Comparison of ENCODE assay signal across 10 cellular contexts in genomic region chr11:10622957-10623787, GRCh38. TPM values are rescaled to one million over a fixed set of nuclear protein-coding genes. Genes with fewer than 3 reads are reported as not detected.
DNase-seq lines count a peak whose midpoint lies in the region; ATAC-seq, FAIRE-seq and TF ChIP-seq lines count a peak whose summit lies in the region.
"Had no signal": no experiment of that assay in that cellular context is flagged by ENCODE, and none has a peak within 500 bp of the region (broad histone marks: within the 10 kb centered on the region; RNA-seq: fewer than 3 reads in every experiment).

No MANE protein-coding gene starts in this region.

- H3K9me3 Mint-ChIP-seq in T-helper 2 cell treated with Interferon-gamma antibody and Interleukin-4, amounts not matched to agents 5 μg/mL and 100 μg/mL, for 36 hours, result no peaks in the 10 kb centered on the region

- peak overlapping the region; percentile 15; the same call in 1 of the 2 replicates for H3K27ac ChIP-seq in IMR-90 (ENCODE audit: insufficient read depth, low read length)
- H3K27ac ChIP-seq in spleen, result peak overlapping the region in 7 of 8 donors; percentile 75 to 93 (median 82)

- H3K36me3 ChIP-seq in IMR-90 (ENCODE audit: control insufficient read depth, insufficient read depth, low read length), result peaks cover 55% of the 10 kb centered on the region; the same call in 1 of the 2 replicates
- H3K36me3 ChIP-seq in spleen, result no peaks in the 10 kb centered on the region

- H2BK120ac ChIP-seq in IMR-90 (ENCODE audit: low read depth, low read length), result no peak overlapping the region

- no peaks in the 10 kb centered on the region for H3K9me3 ChIP-seq in IMR-90 (ENCODE audit: control insufficient read depth, insufficient read depth, low read length)
- H3K9me3 ChIP-seq in spleen, result no peaks in the 10 kb centered on the region

- no peak overlapping the region for H2AFZ ChIP-seq in IMR-90 (replicated peaks; ENCODE audit: low read length, poor library complexity)

- FAIRE-seq in frontal cortex (lab: Jason Lieb, UNC), result no peak
- FAIRE-seq: TTC549 had no signal

- no peak for DNase-seq in IMR-90
- no peak for DNase-seq in T-helper 2 cell treated with Interferon-gamma antibody and Interleukin-4, amounts not matched to agents 5 μg/mL and 100 μg/mL, for 36 hours (ENCODE audit: low spot score)
- DNase-seq in germinal center (ENCODE audit: low spot score), result peak; percentile 44
- peak; percentile 89 for DNase-seq in spleen
- DNase-seq in frontal cortex (ENCODE audit: low spot score in 2 of 2), result no peak
- no peak for DNase-seq in NCI-H146 treated with DMSO at 0.1 percent for 48 hours (lab: John Stamatoyannopoulos, UW; ENCODE audit: unreplicated experiment)
- DNase-seq in A172 (ENCODE audit: low spot score), result no peak
- DNase-seq in stimulated activated CD4-positive, alpha-beta T cell treated with anti-CD3 and anti-CD28 coated beads, Interleukin-4, amount 100 ng/mL, for 1 hour, result no peak
- DNase-seq: stimulated activated CD4-positive, alpha-beta T cell treated with anti-CD3 and anti-CD28 coated beads, Interleukin-12 subunit alpha, Interleukin-12 subunit beta, amount 100 ng/mL, for 4 hours had no signal

- H3K4me3 ChIP-seq in IMR-90 (ENCODE audit: insufficient read depth, low read depth, low read length) (no peak overlapping the region), spleen (peak overlapping the region in 1 of 8 donors; percentile 33)

- H3K27ac Mint-ChIP-seq in T-helper 2 cell treated with Interferon-gamma antibody and Interleukin-4, amounts not matched to agents 5 μg/mL and 100 μg/mL, for 36 hours, result peak overlapping the region; percentile 85

- no peaks in the 10 kb centered on the region for H3K36me3 Mint-ChIP-seq in T-helper 2 cell treated with Interferon-gamma antibody and Interleukin-4, amounts not matched to agents 5 μg/mL and 100 μg/mL, for 36 hours (ENCODE audit: low read depth)

- no peak overlapping the region for H3K4me3 Mint-ChIP-seq in T-helper 2 cell treated with Interferon-gamma antibody and Interleukin-4, amounts not matched to agents 5 μg/mL and 100 μg/mL, for 36 hours

- H3K4ac ChIP-seq in IMR-90 (ENCODE audit: low read depth, low read length), result peak overlapping the region; percentile 73

- H2BK5ac ChIP-seq in IMR-90 (ENCODE audit: low read depth, low read length, poor library complexity, severe bottlenecking), result no peak overlapping the region

- H3K23ac ChIP-seq in IMR-90 (ENCODE audit: low read depth, low read length), result no peak overlapping the region

- H3K56ac ChIP-seq in IMR-90 (ENCODE audit: extremely low read depth, insufficient read depth, low read length), result peak overlapping the region; percentile 19; the same call in 1 of the 2 replicates

- no peak for TF ChIP-seq POLR2A in IMR-90 (IDR thresholded peaks at IDR 0.05; ENCODE audit: low read depth, low read length)
- no peak for TF ChIP-seq POLR2A in spleen (IDR thresholded peaks at IDR 0.05)

- H3K4me1 Mint-ChIP-seq in T-helper 2 cell treated with Interferon-gamma antibody and Interleukin-4, amounts not matched to agents 5 μg/mL and 100 μg/mL, for 36 hours (ENCODE audit: low read depth), result peaks cover 12% of the 10 kb centered on the region

- TF ChIP-seq CTCF in IMR-90 (conservative IDR thresholded peaks at IDR 0.05; ENCODE audit: low read depth, low read length) (no peak), spleen (IDR thresholded peaks at IDR 0.05 in 8 of 11, conservative IDR thresholded peaks at IDR 0.05 in 3 of 11) (peak in 1 of 11 experiments; percentile 14)

- H3K18ac ChIP-seq in IMR-90 (ENCODE audit: low read depth, low read length), result no peak overlapping the region

- no peaks in the 10 kb centered on the region for H4K20me1 ChIP-seq in IMR-90 (ENCODE audit: insufficient read depth, low read length)

- no TSS peak for BruUV-seq in IMR-90 (replicated peaks; lab: Mats Ljungman, UMichigan)

- H4K91ac ChIP-seq in IMR-90 (ENCODE audit: insufficient read depth, low read depth, low read length), result peak overlapping the region; percentile 29; the same call in 1 of the 2 replicates

- H3K27me3 ChIP-seq in IMR-90 (ENCODE audit: control insufficient read depth, insufficient read depth, low read length), result no peaks in the 10 kb centered on the region
- no peaks in the 10 kb centered on the region for H3K27me3 ChIP-seq in spleen (replicated peaks in 1 of 7)

- H4K8ac ChIP-seq in IMR-90 (ENCODE audit: low read depth in 2 of 2, low read length in 2 of 2), result peak overlapping the region in 1 of 2 experiments; percentile 69; a peak in 1 of 4 replicates

- H2BK20ac ChIP-seq in IMR-90 (ENCODE audit: low read depth, low read length), result peak overlapping the region; percentile 22; the same call in 1 of the 2 replicates

- dilution Hi-C loops in IMR-90 (cut with HindIII; ENCODE audit: low sequenced_read_pairs, unreplicated experiment), result no loop called here

- no peak for TF ChIP-seq RAD21 in IMR-90 (IDR thresholded peaks at IDR 0.05; ENCODE audit: low read length)

- H3K4me1 ChIP-seq in IMR-90 (ENCODE audit: control insufficient read depth, insufficient read depth, low read length), result peaks cover 6% of the 10 kb centered on the region
- peaks cover 11 to 66% (median 37%) of the 10 kb centered on the region in 6 donors for H3K4me1 ChIP-seq in spleen

- CTCF ChIA-PET in IMR-90 (lab: Yijun Ruan, JAX), result interaction anchor here (1.3 kb wide), 1 partner anchor 257 kb away, joined by 3 read pairs; no protein-coding TSS in a partner anchor

- 80% methylated on average over 5 of the region's 12 CpGs; no CpG with 5 or more reads in 1 of the 2 experiments for WGBS in IMR-90 (ENCODE audit: extremely low coverage in 2 of 2, insufficient read length in 1 of 2), 2 experiments
- 51 to 72% (median 54%) methylated on average over 12 of the region's 12 CpGs for WGBS in spleen, 5 donors

- peak overlapping the region; percentile 15; the same call in 1 of the 2 replicates for H3K14ac ChIP-seq in IMR-90 (replicated peaks; ENCODE audit: low read depth, low read length)

- POLR2A ChIA-PET in IMR-90 (lab: Charles Lee; ENCODE audit: unreplicated experiment), result no interaction called here

- intact Hi-C loops in IMR-90 (cut with micrococcal nuclease) (no loop called here), spleen (cut with DNase I; ENCODE audit: low total_unique reads) (no loop called here)

- no peak overlapping the region for H4K5ac ChIP-seq in IMR-90 (ENCODE audit: low read depth, low read length)

- peaks cover 0 to 26% of the 10 kb centered on the region in 2 experiments; a peak in 1 of 4 replicates for H3K79me1 ChIP-seq in IMR-90 (ENCODE audit: low read depth in 1 of 2, low read length in 2 of 2)

- ATAC-seq in IMR-90 (ENCODE audit: low read depth), result no peak

- H2BK15ac ChIP-seq in IMR-90 (ENCODE audit: low read depth, low read length), result peak overlapping the region; percentile 26; the same call in 1 of the 3 replicates

- no peak overlapping the region for H3K4me2 ChIP-seq in IMR-90 (ENCODE audit: low read depth, low read length)

- H3K27me3 Mint-ChIP-seq in T-helper 2 cell treated with Interferon-gamma antibody and Interleukin-4, amounts not matched to agents 5 μg/mL and 100 μg/mL, for 36 hours (ENCODE audit: low read depth), result peaks cover 4% of the 10 kb centered on the region

- in situ Hi-C loops in IMR-90 (cut with MboI; ENCODE audit: low sequenced_read_pairs), result no loop called here

- H3K9ac ChIP-seq in IMR-90 (ENCODE audit: low read depth, low read length), result no peak overlapping the region

- peaks cover 20% of the 10 kb centered on the region for H3K9me1 ChIP-seq in IMR-90 (ENCODE audit: insufficient read depth, low read length)

- peak overlapping the region; percentile 77 for H2AK5ac ChIP-seq in IMR-90 (ENCODE audit: low read depth, low read length)

- peak overlapping the region; percentile 58 for H2AK9ac ChIP-seq in IMR-90 (replicated peaks; ENCODE audit: low read depth, low read length, poor library complexity)

TF ChIP-seq in IMR-90, 13 proteins besides CTCF, POLR2A, EP300 and RAD21:
- TF ChIP-seq CHD1 (IDR thresholded peaks at IDR 0.05; ENCODE audit: low read depth, low read length), result no peak
- TF ChIP-seq FOS (IDR thresholded peaks at IDR 0.05; ENCODE audit: low read depth, low read length), result no peak
- TF ChIP-seq MAFK (IDR thresholded peaks at IDR 0.05; ENCODE audit: low read depth, low read length), result peak; percentile 15; the same call in 1 of the 2 replicates
- TF ChIP-seq USF2 (IDR thresholded peaks at IDR 0.05; ENCODE audit: low read depth, low read length), result no peak

RNA-seq across cellular contexts. Expression of gene LYVE1, which starts 54.7 kb away (rescaled TPM):
- total RNA-seq in IMR-90 (2012; rRNA removed) (not detected in 2 replicates), spleen (100 to 1,000 TPM in 5 of 7 donors, 10 to 100 TPM in 2; 83.4 to 338 (median 250) TPM), frontal cortex (6.9 TPM)
- polyA plus RNA-seq in IMR-90 (2012; rRNA removed) (not detected in 2 replicates), spleen (10 to 100 TPM; 20.2 to 35.9 (median 33.9) TPM)
- not detected in 2 replicates for polyA plus RNA-seq in IMR-90 (2012; cell fraction: cytosol; rRNA removed)
- polyA plus RNA-seq in IMR-90 (2012; cell fraction: nucleus; rRNA removed; ENCODE audit: low replicate concordance), result 0.04 and 0.32 TPM in 2 replicates
- not detected in 2 replicates for total RNA-seq in A172 (2014; rRNA removed; shearing (Covaris generic))

Comparison
In these comparisons a context has a peak if more than half of its experiments do, and no peak if none do; other contexts are left out.
1. DNase-seq: peak in germinal center (single experiment) and spleen (single experiment); none in IMR-90 (single experiment), T-helper 2 cell treated with Interferon-gamma antibody and Interleukin-4, amounts not matched to agents 5 μg/mL and 100 μg/mL, for 36 hours (single experiment), frontal cortex (0 of 2), NCI-H146 treated with DMSO at 0.1 percent for 48 hours (single experiment), A172 (single experiment) and stimulated activated CD4-positive, alpha-beta T cell treated with anti-CD3 and anti-CD28 coated beads, Interleukin-4, amount 100 ng/mL, for 1 hour (single experiment).
2. RNA of gene LYVE1, which starts 54.7 kb away (total RNA-seq): 83.4 to 338 TPM in spleen; 6.9 TPM in frontal cortex (single experiment), not detected in IMR-90 and not detected in A172; every median in the first group is over 10 times any median in the second.